In the genomic region with DNA sequence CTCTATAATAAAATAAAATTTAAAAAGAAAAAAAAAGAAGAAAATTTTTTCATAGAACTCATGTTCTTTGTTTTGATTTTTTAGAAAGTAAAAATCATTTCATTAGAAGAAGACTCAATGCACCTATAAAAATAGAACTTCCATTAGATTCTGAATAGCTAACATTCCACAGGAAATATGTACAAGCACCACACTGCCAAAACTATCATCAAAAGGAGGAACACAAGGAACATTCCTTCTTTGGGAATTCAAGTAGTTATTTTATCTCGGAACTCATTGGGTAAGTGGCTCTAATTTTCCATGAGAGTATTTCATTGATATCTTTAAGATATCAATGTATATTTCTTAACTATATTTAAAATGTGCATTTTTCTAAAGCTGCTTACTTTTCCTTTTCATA, we compare ENCODE assay signal across 1 cellular context.
TF ChIP-seq lines count a peak whose summit lies in the region.

No MANE protein-coding gene starts in this region.

TF ChIP-seq in GM23338, 12 proteins besides CTCF, POLR2A, EP300 and RAD21 (continued from another document):
- TF ChIP-seq, protein P1, sequence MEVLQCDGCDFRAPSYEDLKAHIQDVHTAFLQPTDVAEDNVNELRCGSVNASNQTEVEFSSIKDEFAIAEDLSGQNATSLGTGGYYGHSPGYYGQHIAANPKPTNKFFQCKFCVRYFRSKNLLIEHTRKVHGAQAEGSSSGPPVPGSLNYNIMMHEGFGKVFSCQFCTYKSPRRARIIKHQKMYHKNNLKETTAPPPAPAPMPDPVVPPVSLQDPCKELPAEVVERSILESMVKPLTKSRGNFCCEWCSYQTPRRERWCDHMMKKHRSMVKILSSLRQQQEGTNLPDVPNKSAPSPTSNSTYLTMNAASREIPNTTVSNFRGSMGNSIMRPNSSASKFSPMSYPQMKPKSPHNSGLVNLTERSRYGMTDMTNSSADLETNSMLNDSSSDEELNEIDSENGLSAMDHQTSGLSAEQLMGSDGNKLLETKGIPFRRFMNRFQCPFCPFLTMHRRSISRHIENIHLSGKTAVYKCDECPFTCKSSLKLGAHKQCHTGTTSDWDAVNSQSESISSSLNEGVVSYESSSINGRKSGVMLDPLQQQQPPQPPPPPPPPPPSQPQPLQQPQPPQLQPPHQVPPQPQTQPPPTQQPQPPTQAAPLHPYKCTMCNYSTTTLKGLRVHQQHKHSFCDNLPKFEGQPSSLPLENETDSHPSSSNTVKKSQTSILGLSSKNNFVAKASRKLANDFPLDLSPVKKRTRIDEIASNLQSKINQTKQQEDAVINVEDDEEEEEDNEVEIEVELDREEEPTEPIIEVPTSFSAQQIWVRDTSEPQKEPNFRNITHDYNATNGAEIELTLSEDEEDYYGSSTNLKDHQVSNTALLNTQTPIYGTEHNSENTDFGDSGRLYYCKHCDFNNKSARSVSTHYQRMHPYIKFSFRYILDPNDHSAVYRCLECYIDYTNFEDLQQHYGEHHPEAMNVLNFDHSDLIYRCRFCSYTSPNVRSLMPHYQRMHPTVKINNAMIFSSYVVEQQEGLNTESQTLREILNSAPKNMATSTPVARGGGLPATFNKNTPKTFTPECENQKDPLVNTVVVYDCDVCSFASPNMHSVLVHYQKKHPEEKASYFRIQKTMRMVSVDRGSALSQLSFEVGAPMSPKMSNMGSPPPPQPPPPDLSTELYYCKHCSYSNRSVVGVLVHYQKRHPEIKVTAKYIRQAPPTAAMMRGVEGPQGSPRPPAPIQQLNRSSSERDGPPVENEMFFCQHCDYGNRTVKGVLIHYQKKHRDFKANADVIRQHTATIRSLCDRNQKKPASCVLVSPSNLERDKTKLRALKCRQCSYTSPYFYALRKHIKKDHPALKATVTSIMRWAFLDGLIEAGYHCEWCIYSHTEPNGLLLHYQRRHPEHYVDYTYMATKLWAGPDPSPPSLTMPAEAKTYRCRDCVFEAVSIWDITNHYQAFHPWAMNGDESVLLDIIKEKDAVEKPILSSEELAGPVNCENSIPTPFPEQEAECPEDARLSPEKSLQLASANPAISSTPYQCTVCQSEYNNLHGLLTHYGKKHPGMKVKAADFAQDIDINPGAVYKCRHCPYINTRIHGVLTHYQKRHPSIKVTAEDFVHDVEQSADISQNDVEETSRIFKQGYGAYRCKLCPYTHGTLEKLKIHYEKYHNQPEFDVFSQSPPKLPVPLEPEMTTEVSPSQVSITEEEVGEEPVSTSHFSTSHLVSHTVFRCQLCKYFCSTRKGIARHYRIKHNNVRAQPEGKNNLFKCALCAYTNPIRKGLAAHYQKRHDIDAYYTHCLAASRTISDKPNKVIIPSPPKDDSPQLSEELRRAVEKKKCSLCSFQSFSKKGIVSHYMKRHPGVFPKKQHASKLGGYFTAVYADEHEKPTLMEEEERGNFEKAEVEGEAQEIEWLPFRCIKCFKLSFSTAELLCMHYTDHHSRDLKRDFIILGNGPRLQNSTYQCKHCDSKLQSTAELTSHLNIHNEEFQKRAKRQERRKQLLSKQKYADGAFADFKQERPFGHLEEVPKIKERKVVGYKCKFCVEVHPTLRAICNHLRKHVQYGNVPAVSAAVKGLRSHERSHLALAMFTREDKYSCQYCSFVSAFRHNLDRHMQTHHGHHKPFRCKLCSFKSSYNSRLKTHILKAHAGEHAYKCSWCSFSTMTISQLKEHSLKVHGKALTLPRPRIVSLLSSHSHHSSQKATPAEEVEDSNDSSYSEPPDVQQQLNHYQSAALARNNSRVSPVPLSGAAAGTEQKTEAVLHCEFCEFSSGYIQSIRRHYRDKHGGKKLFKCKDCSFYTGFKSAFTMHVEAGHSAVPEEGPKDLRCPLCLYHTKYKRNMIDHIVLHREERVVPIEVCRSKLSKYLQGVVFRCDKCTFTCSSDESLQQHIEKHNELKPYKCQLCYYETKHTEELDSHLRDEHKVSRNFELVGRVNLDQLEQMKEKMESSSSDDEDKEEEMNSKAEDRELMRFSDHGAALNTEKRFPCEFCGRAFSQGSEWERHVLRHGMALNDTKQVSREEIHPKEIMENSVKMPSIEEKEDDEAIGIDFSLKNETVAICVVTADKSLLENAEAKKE (CRISPR knock-in tag; IDR thresholded peaks at IDR 0.05), result no peak
- TF ChIP-seq POLR2AphosphoS5 (IDR thresholded peaks at IDR 0.05; ENCODE audit: low read depth) (no peak), CREB1 (CRISPR knock-in tag; IDR thresholded peaks at IDR 0.05; ENCODE audit: low read depth) (no peak), ZNF331 (CRISPR knock-in tag; IDR thresholded peaks at IDR 0.05; ENCODE audit: low read depth) (no peak)
- TF ChIP-seq, protein P2, sequence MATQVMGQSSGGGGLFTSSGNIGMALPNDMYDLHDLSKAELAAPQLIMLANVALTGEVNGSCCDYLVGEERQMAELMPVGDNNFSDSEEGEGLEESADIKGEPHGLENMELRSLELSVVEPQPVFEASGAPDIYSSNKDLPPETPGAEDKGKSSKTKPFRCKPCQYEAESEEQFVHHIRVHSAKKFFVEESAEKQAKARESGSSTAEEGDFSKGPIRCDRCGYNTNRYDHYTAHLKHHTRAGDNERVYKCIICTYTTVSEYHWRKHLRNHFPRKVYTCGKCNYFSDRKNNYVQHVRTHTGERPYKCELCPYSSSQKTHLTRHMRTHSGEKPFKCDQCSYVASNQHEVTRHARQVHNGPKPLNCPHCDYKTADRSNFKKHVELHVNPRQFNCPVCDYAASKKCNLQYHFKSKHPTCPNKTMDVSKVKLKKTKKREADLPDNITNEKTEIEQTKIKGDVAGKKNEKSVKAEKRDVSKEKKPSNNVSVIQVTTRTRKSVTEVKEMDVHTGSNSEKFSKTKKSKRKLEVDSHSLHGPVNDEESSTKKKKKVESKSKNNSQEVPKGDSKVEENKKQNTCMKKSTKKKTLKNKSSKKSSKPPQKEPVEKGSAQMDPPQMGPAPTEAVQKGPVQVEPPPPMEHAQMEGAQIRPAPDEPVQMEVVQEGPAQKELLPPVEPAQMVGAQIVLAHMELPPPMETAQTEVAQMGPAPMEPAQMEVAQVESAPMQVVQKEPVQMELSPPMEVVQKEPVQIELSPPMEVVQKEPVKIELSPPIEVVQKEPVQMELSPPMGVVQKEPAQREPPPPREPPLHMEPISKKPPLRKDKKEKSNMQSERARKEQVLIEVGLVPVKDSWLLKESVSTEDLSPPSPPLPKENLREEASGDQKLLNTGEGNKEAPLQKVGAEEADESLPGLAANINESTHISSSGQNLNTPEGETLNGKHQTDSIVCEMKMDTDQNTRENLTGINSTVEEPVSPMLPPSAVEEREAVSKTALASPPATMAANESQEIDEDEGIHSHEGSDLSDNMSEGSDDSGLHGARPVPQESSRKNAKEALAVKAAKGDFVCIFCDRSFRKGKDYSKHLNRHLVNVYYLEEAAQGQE (IDR thresholded peaks at IDR 0.05; ENCODE audit: unreplicated experiment), result no peak
